In genomic region chr20:60001027-60001567, GRCh38 we compare ENCODE assay signal across 24 cellular contexts. TPM values are rescaled to one million over a fixed set of nuclear protein-coding genes. Genes with fewer than 3 reads are reported as not detected.
DNase-seq lines count a peak whose midpoint lies in the region; ATAC-seq and TF ChIP-seq lines count a peak whose summit lies in the region.
"Had no signal": no experiment of that assay in that cellular context is flagged by ENCODE, and none has a peak within 500 bp of the region (broad histone marks: within the 10 kb centered on the region; RNA-seq: fewer than 3 reads in every experiment).

No MANE protein-coding gene starts in this region.

- WGBS in suprapubic skin, result 68% methylated on average over 14 of the region's 14 CpGs

- H3K36me3 ChIP-seq in GM23338 (ENCODE audit: insufficient read depth) (no peaks in the 10 kb centered on the region), suprapubic skin (no peaks in the 10 kb centered on the region)
- H3K36me3 ChIP-seq: SJSA1, WERI-Rb-1 had no signal

- no peaks in the 10 kb centered on the region for H4K20me1 ChIP-seq in GM23338 (replicated peaks; ENCODE audit: insufficient read depth)

- H3K9me3 Mint-ChIP-seq in GM23338, result no peaks in the 10 kb centered on the region
- H3K9me3 Mint-ChIP-seq: CD4-positive, CD25-positive, alpha-beta regulatory T cell; memory B cell; naive B cell had no signal

- H3K79me2 ChIP-seq in GM23338 (replicated peaks; ENCODE audit: insufficient read depth), result no peaks in the 10 kb centered on the region
- H3K79me2 ChIP-seq: parathyroid adenoma had no signal

- TF ChIP-seq CTCF in GM23338 (conservative IDR thresholded peaks at IDR 0.05; ENCODE audit: low read depth in 2 of 2) (no peak), suprapubic skin (IDR thresholded peaks at IDR 0.05) (no peak)

- TF ChIP-seq POLR2A in suprapubic skin (IDR thresholded peaks at IDR 0.05), result no peak

- 0 out of 2 replicates have a peak overlapping the region, but pooled peaks have one; percentile 6 for H3K27ac Mint-ChIP-seq in GM23338
- H3K27ac Mint-ChIP-seq: CD4-positive, CD25-positive, alpha-beta regulatory T cell; memory B cell; naive B cell; T-helper 17 cell had no signal

- no peaks in the 10 kb centered on the region for H3K4me1 ChIP-seq in GM23338 (ENCODE audit: insufficient read depth)
- H3K4me1 ChIP-seq in suprapubic skin, result no peaks in the 10 kb centered on the region
- H3K4me1 ChIP-seq: foreskin keratinocyte, parathyroid adenoma, SJSA1 had no signal

- no peaks in the 10 kb centered on the region for H3K36me3 Mint-ChIP-seq in GM23338 (ENCODE audit: low read depth)
- H3K36me3 Mint-ChIP-seq: naive B cell had no signal

- H3K27me3 Mint-ChIP-seq in GM23338 (ENCODE audit: insufficient read depth, low read depth, poor library complexity), result peaks cover 9% of the 10 kb centered on the region
- H3K27me3 Mint-ChIP-seq: memory B cell, naive B cell, T-helper 17 cell had no signal

- H3K4me3 ChIP-seq in GM23338 (no peak overlapping the region), suprapubic skin (no peak overlapping the region)
- H3K4me3 ChIP-seq: SJSA1 had no signal

- H2AFZ ChIP-seq in GM23338, result no peak overlapping the region
- H2AFZ ChIP-seq: parathyroid adenoma had no signal

- H3K27ac ChIP-seq in GM23338 (ENCODE audit: low read depth), result no peak overlapping the region
- H3K27ac ChIP-seq in suprapubic skin, result no peak overlapping the region
- H3K27ac ChIP-seq: foreskin keratinocyte, parathyroid adenoma, SJSA1, WERI-Rb-1 had no signal

- no peaks in the 10 kb centered on the region for H3K9me3 ChIP-seq in suprapubic skin
- H3K9me3 ChIP-seq: SJSA1 had no signal

- H3K4me2 ChIP-seq in GM23338, result no peak overlapping the region

- TF ChIP-seq EP300 in suprapubic skin (IDR thresholded peaks at IDR 0.05), result no peak

- no peak for ATAC-seq in GM23338
- ATAC-seq: foreskin keratinocyte, Panc1, sciatic nerve, T-helper 17 cell had no signal

- no peaks in the 10 kb centered on the region for H3K9me2 ChIP-seq in GM23338 (ENCODE audit: insufficient read depth)

- no peaks in the 10 kb centered on the region for H3K27me3 ChIP-seq in GM23338 (ENCODE audit: insufficient read depth)
- no peaks in the 10 kb centered on the region for H3K27me3 ChIP-seq in suprapubic skin
- H3K27me3 ChIP-seq: foreskin keratinocyte had no signal

- H3F3A ChIP-seq in GM23338 (replicated peaks; ENCODE audit: low read depth), result no peaks in the 10 kb centered on the region

- peaks cover 7% of the 10 kb centered on the region; the same call in 2 of the 3 replicates for H3K4me1 Mint-ChIP-seq in GM23338
- H3K4me1 Mint-ChIP-seq: CD4-positive, CD25-positive, alpha-beta regulatory T cell; memory B cell; naive B cell; T-helper 17 cell had no signal

- no peak overlapping the region for H3K4me3 Mint-ChIP-seq in GM23338
- H3K4me3 Mint-ChIP-seq: CD4-positive, CD25-positive, alpha-beta regulatory T cell; memory B cell; naive B cell; T-helper 17 cell had no signal

- DNase-seq in AG08395 (ENCODE audit: low spot score) (peak; percentile 28), GM23338 (ENCODE audit: low spot score) (no peak), NCI-H69 (lab: John Stamatoyannopoulos, UW) (peak; percentile 6), kidney glomerular epithelial cell (lab: John Stamatoyannopoulos, UW) (peak; percentile 10), CD1c-positive myeloid dendritic cell (ENCODE audit: extremely low spot score) (no peak), suprapubic skin (ENCODE audit: low spot score in 2 of 2) (no peak), RPMI8226 (no peak), ACHN (no peak)
- DNase-seq: activated CD4-positive, alpha-beta T cell treated with anti-CD3 and anti-CD28 coated beads, Interleukin-2, amount 50 U/mL, for 4 hours; CD4-positive, CD25-positive, alpha-beta regulatory T cell; dermis blood vessel endothelial cell; foreskin keratinocyte; hypothalamus; Karpas-422; naive B cell; NCI-H1048; T-helper 17 cell; WERI-Rb-1 had no signal

- in situ Hi-C loops in ACHN (cut with HindIII; ENCODE audit: low pct_ligation_motif_present, low pct_unique_long_range_greater_than_20kb, low sequenced_read_pairs), result no loop called here

TF ChIP-seq in GM23338, 12 proteins besides CTCF, POLR2A, EP300 and RAD21:
- TF ChIP-seq CREB1 (CRISPR knock-in tag; IDR thresholded peaks at IDR 0.05; ENCODE audit: low read depth), result no peak
- no peak for TF ChIP-seq EZH2phosphoT487 (IDR thresholded peaks at IDR 0.05; ENCODE audit: unreplicated experiment)
- no peak for TF ChIP-seq EZH2 (IDR thresholded peaks at IDR 0.05; ENCODE audit: low read depth, unreplicated experiment)

RNA-seq across cellular contexts. Expression of gene CDH26, which starts 42.9 kb away (rescaled TPM):
- 2.0 and 2.8 TPM in 2 replicates for total RNA-seq in GM23338 (2014; rRNA removed; shearing (Covaris generic))
- 2.0 and 2.3 TPM in 2 replicates for polyA plus RNA-seq in GM23338 (2016; fragmentation: Nextera tagmentation; extraction: Ambion mirVana)
- 1 to 10 TPM; 1.4 to 2.2 (median 2.0) TPM for total RNA-seq in suprapubic skin
- total RNA-seq: endothelial cell of umbilical vein, SJSA1 had no signal

Comparison
In these comparisons a context has a peak if more than half of its experiments do, and no peak if none do; other contexts are left out.
1. DNase-seq: peak in AG08395 (single experiment), NCI-H69 (single experiment) and kidney glomerular epithelial cell (single experiment); none in GM23338 (single experiment), CD1c-positive myeloid dendritic cell (single experiment), suprapubic skin (0 of 2), RPMI8226 (single experiment) and ACHN (single experiment).